15 cellular contexts compared by ENCODE assay signal in the genomic region with DNA sequence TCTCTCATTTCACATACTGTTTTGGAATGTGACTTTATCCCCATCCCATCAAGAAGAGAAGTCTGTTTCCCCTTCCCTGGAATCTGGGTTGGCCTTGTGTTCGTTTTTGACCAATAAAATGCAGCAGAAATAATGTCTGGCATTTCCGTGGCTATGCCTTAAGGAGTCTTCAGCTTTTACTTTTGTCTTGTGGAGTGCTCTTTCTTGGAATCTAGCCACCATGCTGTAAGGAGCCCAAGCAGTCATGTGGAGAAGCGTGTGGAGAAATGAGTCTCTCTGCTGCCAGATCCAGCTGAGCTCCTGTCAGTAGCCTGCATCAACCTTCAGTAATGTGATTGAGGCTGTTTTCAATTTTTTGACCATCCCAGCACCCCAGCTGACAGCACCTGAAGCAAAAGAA.
DNase-seq lines count a peak whose midpoint lies in the region; ATAC-seq and TF ChIP-seq lines count a peak whose summit lies in the region.
"Had no signal": no experiment of that assay in that cellular context is flagged by ENCODE, and none has a peak within 500 bp of the region (broad histone marks: within the 10 kb centered on the region; RNA-seq: fewer than 3 reads in every experiment).

No MANE protein-coding gene starts in this region.

- peak overlapping the region; percentile 79 for H3K27ac ChIP-seq in SJCRH30
- no peak overlapping the region for H3K27ac ChIP-seq in thyroid gland
- H3K27ac ChIP-seq in caudate nucleus (ENCODE audit: low read depth, low read length): no peak overlapping the region
- H3K27ac ChIP-seq: BLaER1, KMS-11 had no signal

- intact Hi-C loops in thyroid gland (cut with DNase I) (no loop called here), mucosa of descending colon (cut with DNase I, micrococcal nuclease) (no loop called here)

- in situ Hi-C loops in astrocyte of the spinal cord (cut with HindIII; ENCODE audit: low sequenced_read_pairs): no loop called here

- H3K9me3 ChIP-seq in SJCRH30 (replicated peaks): no peaks in the 10 kb centered on the region
- H3K9me3 ChIP-seq in thyroid gland: no peaks in the 10 kb centered on the region
- H3K9me3 ChIP-seq in mucosa of descending colon: no peaks in the 10 kb centered on the region
- H3K9me3 ChIP-seq: MG63 had no signal

- DNase-seq in SJCRH30 (no peak), astrocyte of the spinal cord (ENCODE audit: low read depth, low spot score) (peak; percentile 8), fibroblast of pulmonary artery (ENCODE audit: low read depth) (peak; percentile 2), thyroid gland (peak; percentile 33 to 45), mucosa of descending colon (no peak), caudate nucleus (lab: John Stamatoyannopoulos, UW) (no peak)
- DNase-seq in stimulated activated CD4-positive, alpha-beta T cell treated with anti-CD3 and anti-CD28 coated beads, Interleukin-4, amount 100 ng/mL, for 4 hours: no peak
- DNase-seq: EL, HFFc6, MG63, NCI-H1105, NCI-H187, NCI-H69 had no signal

- no peaks in the 10 kb centered on the region for H3K27me3 ChIP-seq in SJCRH30
- H3K27me3 ChIP-seq in thyroid gland: no peaks in the 10 kb centered on the region
- H3K27me3 ChIP-seq: BLaER1, MG63 had no signal

- no peak for ATAC-seq in mucosa of descending colon

- no peaks in the 10 kb centered on the region for H3K36me3 ChIP-seq in SJCRH30
- H3K36me3 ChIP-seq in thyroid gland: no peaks in the 10 kb centered on the region
- H3K36me3 ChIP-seq in mucosa of descending colon (ENCODE audit: low read depth): no peaks in the 10 kb centered on the region
- H3K36me3 ChIP-seq: BLaER1, MG63 had no signal

- H3K4me1 ChIP-seq in SJCRH30 (peaks cover 19% of the 10 kb centered on the region), thyroid gland (no peaks in the 10 kb centered on the region), mucosa of descending colon (ENCODE audit: low read depth) (no peaks in the 10 kb centered on the region)
- H3K4me1 ChIP-seq: BLaER1 had no signal

- 21 to 38% methylated on average over 3 of the region's 3 CpGs for WGBS in thyroid gland, 2 donors

- no peak for TF ChIP-seq POLR2A in thyroid gland (IDR thresholded peaks at IDR 0.05)

- H3K4me3 ChIP-seq in SJCRH30 (no peak overlapping the region), astrocyte of the spinal cord (ENCODE audit: low read depth, low read length) (no peak overlapping the region), fibroblast of pulmonary artery (replicated peaks; ENCODE audit: low read depth, low read length) (no peak overlapping the region), thyroid gland (replicated peaks in 1 of 3) (no peak overlapping the region), mucosa of descending colon (no peak overlapping the region)
- H3K4me3 ChIP-seq: BLaER1, MG63 had no signal

- TF ChIP-seq CTCF in astrocyte of the spinal cord (IDR thresholded peaks at IDR 0.05; ENCODE audit: low read depth, low read length) (no peak), fibroblast of pulmonary artery (IDR thresholded peaks at IDR 0.05; ENCODE audit: low read length, missing control alignments) (no peak), thyroid gland (IDR thresholded peaks at IDR 0.05) (no peak), mucosa of descending colon (IDR thresholded peaks at IDR 0.05) (no peak)

Comparison
In these comparisons a context has a peak if more than half of its experiments do, and no peak if none do; other contexts are left out.
1. DNase-seq: peak in astrocyte of the spinal cord (single experiment), fibroblast of pulmonary artery (single experiment) and thyroid gland (2 of 2); none in SJCRH30 (0 of 2), stimulated activated CD4-positive, alpha-beta T cell treated with anti-CD3 and anti-CD28 coated beads, Interleukin-4, amount 100 ng/mL, for 4 hours (0 of 2), mucosa of descending colon (0 of 3) and caudate nucleus (0 of 61).